ENCODE assay signal across 3 cellular contexts in the genomic region with DNA sequence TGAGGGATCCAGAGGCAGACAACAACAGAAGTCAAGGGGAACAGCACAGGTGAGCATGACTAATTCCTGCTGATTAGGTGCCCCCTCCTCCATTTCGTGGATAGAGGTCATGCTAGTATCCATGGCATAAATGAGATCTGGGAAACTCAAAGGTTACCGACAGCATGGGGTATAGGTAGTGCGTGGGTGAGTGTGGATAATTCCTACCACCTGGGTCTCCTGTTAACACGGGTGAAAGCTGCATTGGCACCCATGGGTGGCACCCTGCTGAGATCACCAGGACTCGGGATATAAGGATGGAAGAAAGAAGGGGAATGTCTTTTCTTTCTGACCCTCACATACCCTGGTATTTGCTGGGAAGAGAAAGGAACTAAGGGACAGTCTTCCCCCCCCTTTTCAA.
TF ChIP-seq lines count a peak whose summit lies in the region.

No MANE protein-coding gene starts in this region.

TF ChIP-seq in GM12891, 5 proteins besides CTCF, POLR2A, EP300 and RAD21:
- TF ChIP-seq PAX5 (IDR thresholded peaks at IDR 0.05; ENCODE audit: insufficient read depth, low read length, severe bottlenecking), result no peak
- TF ChIP-seq TAF1 (IDR thresholded peaks at IDR 0.05; ENCODE audit: low read depth, low read length), result no peak
- no peak for TF ChIP-seq SPI1 (IDR thresholded peaks at IDR 0.05; ENCODE audit: low read depth, low read length)
- no peak for TF ChIP-seq POLR2AphosphoS5 (IDR thresholded peaks at IDR 0.05; ENCODE audit: low read depth, low read length)
- TF ChIP-seq POU2F2 (IDR thresholded peaks at IDR 0.05; ENCODE audit: low read depth, low read length), result no peak

TF ChIP-seq in HEK293, 187 proteins besides CTCF, POLR2A, EP300 and RAD21:
- peak; percentile 55 for TF ChIP-seq SETDB1 (IDR thresholded peaks at IDR 0.05; ENCODE audit: insufficient read length, low read length)
- TF ChIP-seq, protein P1, sequence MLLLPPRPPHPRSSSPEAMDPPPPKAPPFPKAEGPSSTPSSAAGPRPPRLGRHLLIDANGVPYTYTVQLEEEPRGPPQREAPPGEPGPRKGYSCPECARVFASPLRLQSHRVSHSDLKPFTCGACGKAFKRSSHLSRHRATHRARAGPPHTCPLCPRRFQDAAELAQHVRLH (tag by site-specific recombination; IDR thresholded peaks at IDR 0.05), result no peak

TF ChIP-seq in GM12878, 131 proteins besides CTCF, POLR2A, EP300 and RAD21:
- TF ChIP-seq, protein P2, sequence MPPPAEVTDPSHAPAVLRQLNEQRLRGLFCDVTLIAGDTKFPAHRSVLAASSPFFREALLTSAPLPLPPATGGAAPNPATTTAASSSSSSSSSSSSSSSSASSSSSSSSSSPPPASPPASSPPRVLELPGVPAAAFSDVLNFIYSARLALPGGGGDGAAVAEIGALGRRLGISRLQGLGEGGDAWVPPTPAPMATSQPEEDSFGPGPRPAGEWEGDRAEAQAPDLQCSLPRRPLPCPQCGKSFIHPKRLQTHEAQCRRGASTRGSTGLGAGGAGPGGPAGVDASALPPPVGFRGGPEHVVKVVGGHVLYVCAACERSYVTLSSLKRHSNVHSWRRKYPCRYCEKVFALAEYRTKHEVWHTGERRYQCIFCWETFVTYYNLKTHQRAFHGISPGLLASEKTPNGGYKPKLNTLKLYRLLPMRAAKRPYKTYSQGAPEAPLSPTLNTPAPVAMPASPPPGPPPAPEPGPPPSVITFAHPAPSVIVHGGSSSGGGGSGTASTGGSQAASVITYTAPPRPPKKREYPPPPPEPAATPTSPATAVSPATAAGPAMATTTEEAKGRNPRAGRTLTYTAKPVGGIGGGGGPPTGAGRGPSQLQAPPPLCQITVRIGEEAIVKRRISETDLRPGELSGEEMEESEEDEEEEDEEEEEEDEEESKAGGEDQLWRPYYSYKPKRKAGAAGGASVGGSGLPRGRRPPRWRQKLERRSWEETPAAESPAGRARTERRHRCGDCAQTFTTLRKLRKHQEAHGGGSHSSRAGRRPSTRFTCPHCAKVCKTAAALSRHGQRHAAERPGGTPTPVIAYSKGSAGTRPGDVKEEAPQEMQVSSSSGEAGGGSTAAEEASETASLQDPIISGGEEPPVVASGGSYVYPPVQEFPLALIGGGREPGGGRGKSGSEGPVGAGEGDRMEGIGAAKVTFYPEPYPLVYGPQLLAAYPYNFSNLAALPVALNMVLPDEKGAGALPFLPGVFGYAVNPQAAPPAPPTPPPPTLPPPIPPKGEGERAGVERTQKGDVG (CRISPR knock-in tag; IDR thresholded peaks at IDR 0.05), result no peak
- TF ChIP-seq CBX5 (IDR thresholded peaks at IDR 0.05; ENCODE audit: low read depth), result peak; percentile 83; the same call in 1 of the 2 replicates
- no peak for TF ChIP-seq YBX1 (IDR thresholded peaks at IDR 0.05)
- TF ChIP-seq, protein P3, sequence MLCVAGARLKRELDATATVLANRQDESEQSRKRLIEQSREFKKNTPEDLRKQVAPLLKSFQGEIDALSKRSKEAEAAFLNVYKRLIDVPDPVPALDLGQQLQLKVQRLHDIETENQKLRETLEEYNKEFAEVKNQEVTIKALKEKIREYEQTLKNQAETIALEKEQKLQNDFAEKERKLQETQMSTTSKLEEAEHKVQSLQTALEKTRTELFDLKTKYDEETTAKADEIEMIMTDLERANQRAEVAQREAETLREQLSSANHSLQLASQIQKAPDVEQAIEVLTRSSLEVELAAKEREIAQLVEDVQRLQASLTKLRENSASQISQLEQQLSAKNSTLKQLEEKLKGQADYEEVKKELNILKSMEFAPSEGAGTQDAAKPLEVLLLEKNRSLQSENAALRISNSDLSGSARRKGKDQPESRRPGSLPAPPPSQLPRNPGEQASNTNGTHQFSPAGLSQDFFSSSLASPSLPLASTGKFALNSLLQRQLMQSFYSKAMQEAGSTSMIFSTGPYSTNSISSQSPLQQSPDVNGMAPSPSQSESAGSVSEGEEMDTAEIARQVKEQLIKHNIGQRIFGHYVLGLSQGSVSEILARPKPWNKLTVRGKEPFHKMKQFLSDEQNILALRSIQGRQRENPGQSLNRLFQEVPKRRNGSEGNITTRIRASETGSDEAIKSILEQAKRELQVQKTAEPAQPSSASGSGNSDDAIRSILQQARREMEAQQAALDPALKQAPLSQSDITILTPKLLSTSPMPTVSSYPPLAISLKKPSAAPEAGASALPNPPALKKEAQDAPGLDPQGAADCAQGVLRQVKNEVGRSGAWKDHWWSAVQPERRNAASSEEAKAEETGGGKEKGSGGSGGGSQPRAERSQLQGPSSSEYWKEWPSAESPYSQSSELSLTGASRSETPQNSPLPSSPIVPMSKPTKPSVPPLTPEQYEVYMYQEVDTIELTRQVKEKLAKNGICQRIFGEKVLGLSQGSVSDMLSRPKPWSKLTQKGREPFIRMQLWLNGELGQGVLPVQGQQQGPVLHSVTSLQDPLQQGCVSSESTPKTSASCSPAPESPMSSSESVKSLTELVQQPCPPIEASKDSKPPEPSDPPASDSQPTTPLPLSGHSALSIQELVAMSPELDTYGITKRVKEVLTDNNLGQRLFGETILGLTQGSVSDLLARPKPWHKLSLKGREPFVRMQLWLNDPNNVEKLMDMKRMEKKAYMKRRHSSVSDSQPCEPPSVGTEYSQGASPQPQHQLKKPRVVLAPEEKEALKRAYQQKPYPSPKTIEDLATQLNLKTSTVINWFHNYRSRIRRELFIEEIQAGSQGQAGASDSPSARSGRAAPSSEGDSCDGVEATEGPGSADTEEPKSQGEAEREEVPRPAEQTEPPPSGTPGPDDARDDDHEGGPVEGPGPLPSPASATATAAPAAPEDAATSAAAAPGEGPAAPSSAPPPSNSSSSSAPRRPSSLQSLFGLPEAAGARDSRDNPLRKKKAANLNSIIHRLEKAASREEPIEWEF (IDR thresholded peaks at IDR 0.05; ENCODE audit: insufficient replicate concordance, low read depth, low read length), result no peak
- TF ChIP-seq, protein P4, sequence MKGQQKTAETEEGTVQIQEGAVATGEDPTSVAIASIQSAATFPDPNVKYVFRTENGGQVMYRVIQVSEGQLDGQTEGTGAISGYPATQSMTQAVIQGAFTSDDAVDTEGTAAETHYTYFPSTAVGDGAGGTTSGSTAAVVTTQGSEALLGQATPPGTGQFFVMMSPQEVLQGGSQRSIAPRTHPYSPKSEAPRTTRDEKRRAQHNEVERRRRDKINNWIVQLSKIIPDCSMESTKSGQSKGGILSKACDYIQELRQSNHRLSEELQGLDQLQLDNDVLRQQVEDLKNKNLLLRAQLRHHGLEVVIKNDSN (IDR thresholded peaks at IDR 0.05; ENCODE audit: borderline replicate concordance, extremely low read length, insufficient read depth, low read depth, low read length), result no peak
- TF ChIP-seq, protein P5, sequence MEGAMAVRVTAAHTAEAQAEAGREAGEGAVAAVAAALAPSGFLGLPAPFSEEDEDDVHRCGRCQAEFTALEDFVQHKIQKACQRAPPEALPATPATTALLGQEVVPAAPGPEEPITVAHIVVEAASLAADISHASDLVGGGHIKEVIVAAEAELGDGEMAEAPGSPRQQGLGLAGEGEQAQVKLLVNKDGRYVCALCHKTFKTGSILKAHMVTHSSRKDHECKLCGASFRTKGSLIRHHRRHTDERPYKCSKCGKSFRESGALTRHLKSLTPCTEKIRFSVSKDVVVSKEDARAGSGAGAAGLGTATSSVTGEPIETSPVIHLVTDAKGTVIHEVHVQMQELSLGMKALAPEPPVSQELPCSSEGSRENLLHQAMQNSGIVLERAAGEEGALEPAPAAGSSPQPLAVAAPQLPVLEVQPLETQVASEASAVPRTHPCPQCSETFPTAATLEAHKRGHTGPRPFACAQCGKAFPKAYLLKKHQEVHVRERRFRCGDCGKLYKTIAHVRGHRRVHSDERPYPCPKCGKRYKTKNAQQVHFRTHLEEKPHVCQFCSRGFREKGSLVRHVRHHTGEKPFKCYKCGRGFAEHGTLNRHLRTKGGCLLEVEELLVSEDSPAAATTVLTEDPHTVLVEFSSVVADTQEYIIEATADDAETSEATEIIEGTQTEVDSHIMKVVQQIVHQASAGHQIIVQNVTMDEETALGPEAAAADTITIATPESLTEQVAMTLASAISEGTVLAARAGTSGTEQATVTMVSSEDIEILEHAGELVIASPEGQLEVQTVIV (IDR thresholded peaks at IDR 0.05; ENCODE audit: borderline replicate concordance, partially characterized antibody), result no peak
- TF ChIP-seq MYC (IDR thresholded peaks at IDR 0.05; ENCODE audit: insufficient read depth, insufficient read length, insufficient replicate concordance, low read length, severe bottlenecking), result no peak
TF ChIP-seq in GM12878: peak in this region for 1.
